ENCODE assay signal across 6 cellular contexts in genomic region chr19:58356236-58356970, GRCh38. TPM values are rescaled to one million over a fixed set of nuclear protein-coding genes. Genes with fewer than 3 reads are reported as not detected.
DNase-seq lines count a peak whose midpoint lies in the region; FAIRE-seq and TF ChIP-seq lines count a peak whose summit lies in the region.

No MANE protein-coding gene starts in this region.

- H3K36me3 ChIP-seq in kidney (ENCODE audit: control insufficient read depth in 1 of 2, insufficient read depth in 2 of 2, low read length in 2 of 2), result no peaks in the 10 kb centered on the region

- H3K9me3 ChIP-seq in kidney (ENCODE audit: control insufficient read depth in 1 of 2, low read length in 2 of 2), result no peaks in the 10 kb centered on the region

- DNase-seq in AG20443 (ENCODE audit: low spot score), result peak; percentile 56
- DNase-seq in activated T-cell treated with anti-CD3 and anti-CD28 coated beads, Interleukin-2, amount 50 U/mL, for 48 hours, result peak; percentile 47 to 65
- peak; percentile 79 for DNase-seq in kidney
- DNase-seq in DMS 273 treated with DMSO at 0.1 percent for 48 hours (lab: John Stamatoyannopoulos, UW), result no peak
- no peak for DNase-seq in AML-193 (lab: John Stamatoyannopoulos, UW)
- DNase-seq in dedifferentiated amniotic fluid mesenchymal stem cell (ENCODE audit: extremely low spot score), result no peak

- H3K4me3 ChIP-seq in kidney (ENCODE audit: low read length in 2 of 2), result peak overlapping the region in 1 of 2 donors; percentile 44

- intact Hi-C loops in kidney (cut with DNase I), result no loop called here

- no peak overlapping the region for H3K9ac ChIP-seq in kidney (ENCODE audit: low read length in 2 of 2)

- H3K27ac ChIP-seq in kidney (ENCODE audit: low read depth in 2 of 2, low read length in 2 of 2), result no peak overlapping the region

- FAIRE-seq in kidney (lab: Jason Lieb, UNC), result no peak

- TF ChIP-seq CTCF in kidney (IDR thresholded peaks at IDR 0.05; ENCODE audit: borderline replicate concordance, extremely low read depth, insufficient read depth), result no peak

- peaks cover 0 to 4% of the 10 kb centered on the region in 2 donors for H3K4me1 ChIP-seq in kidney (ENCODE audit: control insufficient read depth in 1 of 2, insufficient read depth in 1 of 2, low read depth in 1 of 2, low read length in 2 of 2)

RNA-seq across cellular contexts. Expression of gene A1BG, which starts 3.1 kb away (rescaled TPM):
- total RNA-seq in kidney, result 10.9 TPM
- polyA plus RNA-seq in kidney (ENCODE audit: insufficient read depth, low read depth, low replicate concordance), result 19.0 TPM

RNA-seq across cellular contexts. Expression of gene ZNF497, which starts 6.1 kb away (rescaled TPM):
- total RNA-seq in kidney, result 5.0 TPM
- 1.7 TPM for polyA plus RNA-seq in kidney (ENCODE audit: insufficient read depth, low read depth, low replicate concordance)

RNA-seq across cellular contexts. Expression of gene ZNF837, which starts 24.4 kb away (rescaled TPM):
- total RNA-seq in kidney, result 5.0 TPM
- 3.6 TPM for polyA plus RNA-seq in kidney (ENCODE audit: insufficient read depth, low read depth, low replicate concordance)

RNA-seq across cellular contexts. Expression of gene ZSCAN22, which starts 29.6 kb away (rescaled TPM):
- 3.3 TPM for total RNA-seq in kidney
- 1.1 TPM for polyA plus RNA-seq in kidney (ENCODE audit: insufficient read depth, low read depth, low replicate concordance)

RNA-seq across cellular contexts. Expression of gene RPS5, which starts 30.7 kb away (rescaled TPM):
- 802 TPM for total RNA-seq in kidney
- 929 TPM for polyA plus RNA-seq in kidney (ENCODE audit: insufficient read depth, low read depth, low replicate concordance)

Comparison
In these comparisons a context has a peak if more than half of its experiments do, and no peak if none do; other contexts are left out.
1. DNase-seq: peak in AG20443 (single experiment), activated T-cell treated with anti-CD3 and anti-CD28 coated beads, Interleukin-2, amount 50 U/mL, for 48 hours (2 of 2) and kidney (single experiment); none in DMS 273 treated with DMSO at 0.1 percent for 48 hours (single experiment), AML-193 (0 of 2) and dedifferentiated amniotic fluid mesenchymal stem cell (single experiment).